Comparison of ENCODE assay signal across 1 cellular context in the genomic region with DNA sequence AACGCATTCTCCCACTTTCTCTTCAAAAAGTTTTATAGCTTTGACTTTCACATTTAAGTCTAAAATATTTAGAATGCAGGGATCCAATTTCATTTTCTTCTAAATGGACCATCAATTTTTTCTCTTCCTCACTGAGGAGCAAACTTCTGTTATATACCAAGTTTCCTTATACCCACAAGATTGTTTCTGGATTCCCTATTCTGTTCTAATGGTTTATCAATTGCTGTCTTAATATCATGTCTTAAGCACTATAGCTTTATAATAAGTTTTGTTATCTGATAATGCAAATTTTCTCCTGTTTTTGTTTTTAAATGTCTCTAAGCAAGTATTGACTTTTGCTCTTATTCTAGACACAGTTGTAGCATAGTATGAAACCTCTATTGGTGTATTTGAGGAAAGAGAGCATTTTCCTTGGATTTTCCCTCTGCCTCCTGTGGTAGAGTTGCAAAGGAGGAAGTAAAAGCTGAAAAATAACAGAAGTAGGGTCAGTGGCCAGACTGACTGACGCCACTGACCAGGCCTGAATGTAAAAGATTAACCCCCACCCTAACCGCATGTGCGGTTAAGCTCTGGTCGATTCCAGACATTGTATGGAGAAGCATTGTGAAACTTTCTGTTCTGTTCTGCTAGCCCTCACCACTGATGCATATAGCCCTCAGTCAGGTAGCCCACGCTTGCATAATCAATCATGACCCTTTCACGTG.
TF ChIP-seq lines count a peak whose summit lies in the region.

No MANE protein-coding gene starts in this region.

TF ChIP-seq in K562, 482 proteins besides CTCF, POLR2A, EP300 and RAD21 (continued from another document and continues in another):
- TF ChIP-seq ZNF24 (IDR thresholded peaks at IDR 0.05) (no peak; the same call in 1 of the 2 replicates), KHSRP (IDR thresholded peaks at IDR 0.05) (peak; percentile 23; the same call in 1 of the 2 replicates), MAFF (IDR thresholded peaks at IDR 0.05; ENCODE audit: low read length) (no peak), BACH1 (tag; IDR thresholded peaks at IDR 0.05) (0 out of 2 replicates have a peak, but pooled peaks have one; percentile 3), DIDO1 (tag; IDR thresholded peaks at IDR 0.05; ENCODE audit: low read depth) (no peak), SREBF2 (CRISPR knock-in tag; IDR thresholded peaks at IDR 0.05) (no peak), ZNF589 (CRISPR knock-in tag; IDR thresholded peaks at IDR 0.05; ENCODE audit: low read depth) (peak; percentile 79), RBM25 (IDR thresholded peaks at IDR 0.05; ENCODE audit: low read depth, low read length, severe bottlenecking) (no peak), SAFB (IDR thresholded peaks at IDR 0.05; ENCODE audit: borderline replicate concordance, low read depth, low read length) (no peak), ZSCAN32 (CRISPR knock-in tag; IDR thresholded peaks at IDR 0.05) (no peak), TBL1XR1 (IDR thresholded peaks at IDR 0.05; ENCODE audit: low read length in 2 of 2) (peak in 1 of 2 experiments; percentile 88; a peak in 3 of 4 replicates), NR3C1 (CRISPR knock-in tag; IDR thresholded peaks at IDR 0.05) (no peak), NR2F6 (CRISPR knock-in tag; IDR thresholded peaks at IDR 0.05) (no peak), CBFA2T2 (conservative IDR thresholded peaks at IDR 0.05) (peak; percentile 81), ZC3H11A (IDR thresholded peaks at IDR 0.05; ENCODE audit: low read depth, low read length) (no peak), ZKSCAN8 (CRISPR knock-in tag; IDR thresholded peaks at IDR 0.05) (peak; percentile 18; the same call in 1 of the 2 replicates), SOX6 (IDR thresholded peaks at IDR 0.05) (peak; percentile 98), MTA1 (IDR thresholded peaks at IDR 0.05; ENCODE audit: borderline replicate concordance) (peak; percentile 73; the same call in 1 of the 2 replicates), TCF7L2 (IDR thresholded peaks at IDR 0.05; ENCODE audit: low read depth, low read length) (no peak), GATAD2B (IDR thresholded peaks at IDR 0.05; ENCODE audit: borderline replicate concordance) (peak; percentile 56; the same call in 1 of the 2 replicates), ZNF224 (CRISPR knock-in tag; IDR thresholded peaks at IDR 0.05) (no peak), WHSC1 (IDR thresholded peaks at IDR 0.05; ENCODE audit: low read length) (no peak), CEBPG (CRISPR knock-in tag; IDR thresholded peaks at IDR 0.05) (peak; percentile 82), CEBPG (tag; conservative IDR thresholded peaks at IDR 0.05 in 1 of 2, IDR thresholded peaks at IDR 0.05 in 1 of 2) (peak; percentile 82 to 97), PURB (CRISPR knock-in tag; IDR thresholded peaks at IDR 0.05; ENCODE audit: low read depth) (no peak), MEF2A (IDR thresholded peaks at IDR 0.05; ENCODE audit: control insufficient read depth, low read depth, low read length) (0 out of 2 replicates have a peak, but pooled peaks have one; percentile 16), HNRNPUL1 (IDR thresholded peaks at IDR 0.05; ENCODE audit: low read length) (no peak), ARID1B (IDR thresholded peaks at IDR 0.05) (peak; percentile 96), ARNT (IDR thresholded peaks at IDR 0.05) (peak; percentile 40 to 72; a peak in 2 of 4 replicates), NR2C2 (CRISPR knock-in tag; IDR thresholded peaks at IDR 0.05) (peak; percentile 33; the same call in 1 of the 2 replicates), NR2C2 (tag; IDR thresholded peaks at IDR 0.05) (peak; percentile 55; the same call in 1 of the 2 replicates), HMG20B (CRISPR knock-in tag; IDR thresholded peaks at IDR 0.05) (no peak), DPF2 (IDR thresholded peaks at IDR 0.05) (peak; percentile 93), ELF2 (CRISPR knock-in tag; IDR thresholded peaks at IDR 0.05) (no peak), TEAD4 (IDR thresholded peaks at IDR 0.05; ENCODE audit: low read length) (peak; percentile 96), TEAD4 (CRISPR knock-in tag; IDR thresholded peaks at IDR 0.05; ENCODE audit: borderline replicate concordance) (no peak), MAFK (IDR thresholded peaks at IDR 0.05; ENCODE audit: low read length) (no peak), HEY1 (CRISPR knock-in tag; IDR thresholded peaks at IDR 0.05; ENCODE audit: borderline replicate concordance) (no peak)
- TF ChIP-seq, protein P1, sequence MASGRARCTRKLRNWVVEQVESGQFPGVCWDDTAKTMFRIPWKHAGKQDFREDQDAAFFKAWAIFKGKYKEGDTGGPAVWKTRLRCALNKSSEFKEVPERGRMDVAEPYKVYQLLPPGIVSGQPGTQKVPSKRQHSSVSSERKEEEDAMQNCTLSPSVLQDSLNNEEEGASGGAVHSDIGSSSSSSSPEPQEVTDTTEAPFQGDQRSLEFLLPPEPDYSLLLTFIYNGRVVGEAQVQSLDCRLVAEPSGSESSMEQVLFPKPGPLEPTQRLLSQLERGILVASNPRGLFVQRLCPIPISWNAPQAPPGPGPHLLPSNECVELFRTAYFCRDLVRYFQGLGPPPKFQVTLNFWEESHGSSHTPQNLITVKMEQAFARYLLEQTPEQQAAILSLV (tag; IDR thresholded peaks at IDR 0.05): 0 out of 2 replicates have a peak, but pooled peaks have one; percentile 32
- TF ChIP-seq, protein P2, sequence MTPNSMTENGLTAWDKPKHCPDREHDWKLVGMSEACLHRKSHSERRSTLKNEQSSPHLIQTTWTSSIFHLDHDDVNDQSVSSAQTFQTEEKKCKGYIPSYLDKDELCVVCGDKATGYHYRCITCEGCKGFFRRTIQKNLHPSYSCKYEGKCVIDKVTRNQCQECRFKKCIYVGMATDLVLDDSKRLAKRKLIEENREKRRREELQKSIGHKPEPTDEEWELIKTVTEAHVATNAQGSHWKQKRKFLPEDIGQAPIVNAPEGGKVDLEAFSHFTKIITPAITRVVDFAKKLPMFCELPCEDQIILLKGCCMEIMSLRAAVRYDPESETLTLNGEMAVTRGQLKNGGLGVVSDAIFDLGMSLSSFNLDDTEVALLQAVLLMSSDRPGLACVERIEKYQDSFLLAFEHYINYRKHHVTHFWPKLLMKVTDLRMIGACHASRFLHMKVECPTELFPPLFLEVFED (CRISPR knock-in tag; conservative IDR thresholded peaks at IDR 0.05): no peak
- TF ChIP-seq, protein P3, sequence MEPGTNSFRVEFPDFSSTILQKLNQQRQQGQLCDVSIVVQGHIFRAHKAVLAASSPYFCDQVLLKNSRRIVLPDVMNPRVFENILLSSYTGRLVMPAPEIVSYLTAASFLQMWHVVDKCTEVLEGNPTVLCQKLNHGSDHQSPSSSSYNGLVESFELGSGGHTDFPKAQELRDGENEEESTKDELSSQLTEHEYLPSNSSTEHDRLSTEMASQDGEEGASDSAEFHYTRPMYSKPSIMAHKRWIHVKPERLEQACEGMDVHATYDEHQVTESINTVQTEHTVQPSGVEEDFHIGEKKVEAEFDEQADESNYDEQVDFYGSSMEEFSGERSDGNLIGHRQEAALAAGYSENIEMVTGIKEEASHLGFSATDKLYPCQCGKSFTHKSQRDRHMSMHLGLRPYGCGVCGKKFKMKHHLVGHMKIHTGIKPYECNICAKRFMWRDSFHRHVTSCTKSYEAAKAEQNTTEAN (CRISPR knock-in tag; IDR thresholded peaks at IDR 0.05): no peak
- TF ChIP-seq, protein P4, sequence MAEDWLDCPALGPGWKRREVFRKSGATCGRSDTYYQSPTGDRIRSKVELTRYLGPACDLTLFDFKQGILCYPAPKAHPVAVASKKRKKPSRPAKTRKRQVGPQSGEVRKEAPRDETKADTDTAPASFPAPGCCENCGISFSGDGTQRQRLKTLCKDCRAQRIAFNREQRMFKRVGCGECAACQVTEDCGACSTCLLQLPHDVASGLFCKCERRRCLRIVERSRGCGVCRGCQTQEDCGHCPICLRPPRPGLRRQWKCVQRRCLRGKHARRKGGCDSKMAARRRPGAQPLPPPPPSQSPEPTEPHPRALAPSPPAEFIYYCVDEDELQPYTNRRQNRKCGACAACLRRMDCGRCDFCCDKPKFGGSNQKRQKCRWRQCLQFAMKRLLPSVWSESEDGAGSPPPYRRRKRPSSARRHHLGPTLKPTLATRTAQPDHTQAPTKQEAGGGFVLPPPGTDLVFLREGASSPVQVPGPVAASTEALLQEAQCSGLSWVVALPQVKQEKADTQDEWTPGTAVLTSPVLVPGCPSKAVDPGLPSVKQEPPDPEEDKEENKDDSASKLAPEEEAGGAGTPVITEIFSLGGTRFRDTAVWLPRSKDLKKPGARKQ (CRISPR knock-in tag; IDR thresholded peaks at IDR 0.05): no peak
- TF ChIP-seq, protein P5, sequence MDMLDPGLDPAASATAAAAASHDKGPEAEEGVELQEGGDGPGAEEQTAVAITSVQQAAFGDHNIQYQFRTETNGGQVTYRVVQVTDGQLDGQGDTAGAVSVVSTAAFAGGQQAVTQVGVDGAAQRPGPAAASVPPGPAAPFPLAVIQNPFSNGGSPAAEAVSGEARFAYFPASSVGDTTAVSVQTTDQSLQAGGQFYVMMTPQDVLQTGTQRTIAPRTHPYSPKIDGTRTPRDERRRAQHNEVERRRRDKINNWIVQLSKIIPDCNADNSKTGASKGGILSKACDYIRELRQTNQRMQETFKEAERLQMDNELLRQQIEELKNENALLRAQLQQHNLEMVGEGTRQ (CRISPR knock-in tag; IDR thresholded peaks at IDR 0.05): no peak
- TF ChIP-seq, protein P6, sequence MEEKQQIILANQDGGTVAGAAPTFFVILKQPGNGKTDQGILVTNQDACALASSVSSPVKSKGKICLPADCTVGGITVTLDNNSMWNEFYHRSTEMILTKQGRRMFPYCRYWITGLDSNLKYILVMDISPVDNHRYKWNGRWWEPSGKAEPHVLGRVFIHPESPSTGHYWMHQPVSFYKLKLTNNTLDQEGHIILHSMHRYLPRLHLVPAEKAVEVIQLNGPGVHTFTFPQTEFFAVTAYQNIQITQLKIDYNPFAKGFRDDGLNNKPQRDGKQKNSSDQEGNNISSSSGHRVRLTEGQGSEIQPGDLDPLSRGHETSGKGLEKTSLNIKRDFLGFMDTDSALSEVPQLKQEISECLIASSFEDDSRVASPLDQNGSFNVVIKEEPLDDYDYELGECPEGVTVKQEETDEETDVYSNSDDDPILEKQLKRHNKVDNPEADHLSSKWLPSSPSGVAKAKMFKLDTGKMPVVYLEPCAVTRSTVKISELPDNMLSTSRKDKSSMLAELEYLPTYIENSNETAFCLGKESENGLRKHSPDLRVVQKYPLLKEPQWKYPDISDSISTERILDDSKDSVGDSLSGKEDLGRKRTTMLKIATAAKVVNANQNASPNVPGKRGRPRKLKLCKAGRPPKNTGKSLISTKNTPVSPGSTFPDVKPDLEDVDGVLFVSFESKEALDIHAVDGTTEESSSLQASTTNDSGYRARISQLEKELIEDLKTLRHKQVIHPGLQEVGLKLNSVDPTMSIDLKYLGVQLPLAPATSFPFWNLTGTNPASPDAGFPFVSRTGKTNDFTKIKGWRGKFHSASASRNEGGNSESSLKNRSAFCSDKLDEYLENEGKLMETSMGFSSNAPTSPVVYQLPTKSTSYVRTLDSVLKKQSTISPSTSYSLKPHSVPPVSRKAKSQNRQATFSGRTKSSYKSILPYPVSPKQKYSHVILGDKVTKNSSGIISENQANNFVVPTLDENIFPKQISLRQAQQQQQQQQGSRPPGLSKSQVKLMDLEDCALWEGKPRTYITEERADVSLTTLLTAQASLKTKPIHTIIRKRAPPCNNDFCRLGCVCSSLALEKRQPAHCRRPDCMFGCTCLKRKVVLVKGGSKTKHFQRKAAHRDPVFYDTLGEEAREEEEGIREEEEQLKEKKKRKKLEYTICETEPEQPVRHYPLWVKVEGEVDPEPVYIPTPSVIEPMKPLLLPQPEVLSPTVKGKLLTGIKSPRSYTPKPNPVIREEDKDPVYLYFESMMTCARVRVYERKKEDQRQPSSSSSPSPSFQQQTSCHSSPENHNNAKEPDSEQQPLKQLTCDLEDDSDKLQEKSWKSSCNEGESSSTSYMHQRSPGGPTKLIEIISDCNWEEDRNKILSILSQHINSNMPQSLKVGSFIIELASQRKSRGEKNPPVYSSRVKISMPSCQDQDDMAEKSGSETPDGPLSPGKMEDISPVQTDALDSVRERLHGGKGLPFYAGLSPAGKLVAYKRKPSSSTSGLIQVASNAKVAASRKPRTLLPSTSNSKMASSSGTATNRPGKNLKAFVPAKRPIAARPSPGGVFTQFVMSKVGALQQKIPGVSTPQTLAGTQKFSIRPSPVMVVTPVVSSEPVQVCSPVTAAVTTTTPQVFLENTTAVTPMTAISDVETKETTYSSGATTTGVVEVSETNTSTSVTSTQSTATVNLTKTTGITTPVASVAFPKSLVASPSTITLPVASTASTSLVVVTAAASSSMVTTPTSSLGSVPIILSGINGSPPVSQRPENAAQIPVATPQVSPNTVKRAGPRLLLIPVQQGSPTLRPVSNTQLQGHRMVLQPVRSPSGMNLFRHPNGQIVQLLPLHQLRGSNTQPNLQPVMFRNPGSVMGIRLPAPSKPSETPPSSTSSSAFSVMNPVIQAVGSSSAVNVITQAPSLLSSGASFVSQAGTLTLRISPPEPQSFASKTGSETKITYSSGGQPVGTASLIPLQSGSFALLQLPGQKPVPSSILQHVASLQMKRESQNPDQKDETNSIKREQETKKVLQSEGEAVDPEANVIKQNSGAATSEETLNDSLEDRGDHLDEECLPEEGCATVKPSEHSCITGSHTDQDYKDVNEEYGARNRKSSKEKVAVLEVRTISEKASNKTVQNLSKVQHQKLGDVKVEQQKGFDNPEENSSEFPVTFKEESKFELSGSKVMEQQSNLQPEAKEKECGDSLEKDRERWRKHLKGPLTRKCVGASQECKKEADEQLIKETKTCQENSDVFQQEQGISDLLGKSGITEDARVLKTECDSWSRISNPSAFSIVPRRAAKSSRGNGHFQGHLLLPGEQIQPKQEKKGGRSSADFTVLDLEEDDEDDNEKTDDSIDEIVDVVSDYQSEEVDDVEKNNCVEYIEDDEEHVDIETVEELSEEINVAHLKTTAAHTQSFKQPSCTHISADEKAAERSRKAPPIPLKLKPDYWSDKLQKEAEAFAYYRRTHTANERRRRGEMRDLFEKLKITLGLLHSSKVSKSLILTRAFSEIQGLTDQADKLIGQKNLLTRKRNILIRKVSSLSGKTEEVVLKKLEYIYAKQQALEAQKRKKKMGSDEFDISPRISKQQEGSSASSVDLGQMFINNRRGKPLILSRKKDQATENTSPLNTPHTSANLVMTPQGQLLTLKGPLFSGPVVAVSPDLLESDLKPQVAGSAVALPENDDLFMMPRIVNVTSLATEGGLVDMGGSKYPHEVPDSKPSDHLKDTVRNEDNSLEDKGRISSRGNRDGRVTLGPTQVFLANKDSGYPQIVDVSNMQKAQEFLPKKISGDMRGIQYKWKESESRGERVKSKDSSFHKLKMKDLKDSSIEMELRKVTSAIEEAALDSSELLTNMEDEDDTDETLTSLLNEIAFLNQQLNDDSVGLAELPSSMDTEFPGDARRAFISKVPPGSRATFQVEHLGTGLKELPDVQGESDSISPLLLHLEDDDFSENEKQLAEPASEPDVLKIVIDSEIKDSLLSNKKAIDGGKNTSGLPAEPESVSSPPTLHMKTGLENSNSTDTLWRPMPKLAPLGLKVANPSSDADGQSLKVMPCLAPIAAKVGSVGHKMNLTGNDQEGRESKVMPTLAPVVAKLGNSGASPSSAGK (IDR thresholded peaks at IDR 0.05): 0 out of 2 replicates have a peak, but pooled peaks have one; percentile 44
- TF ChIP-seq, protein P7, sequence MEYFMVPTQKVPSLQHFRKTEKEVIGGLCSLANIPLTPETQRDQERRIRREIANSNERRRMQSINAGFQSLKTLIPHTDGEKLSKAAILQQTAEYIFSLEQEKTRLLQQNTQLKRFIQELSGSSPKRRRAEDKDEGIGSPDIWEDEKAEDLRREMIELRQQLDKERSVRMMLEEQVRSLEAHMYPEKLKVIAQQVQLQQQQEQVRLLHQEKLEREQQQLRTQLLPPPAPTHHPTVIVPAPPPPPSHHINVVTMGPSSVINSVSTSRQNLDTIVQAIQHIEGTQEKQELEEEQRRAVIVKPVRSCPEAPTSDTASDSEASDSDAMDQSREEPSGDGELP (CRISPR knock-in tag; IDR thresholded peaks at IDR 0.05; ENCODE audit: borderline replicate concordance): peak; percentile 27; the same call in 1 of the 2 replicates
